Comparison of ENCODE assay signal across 1 cellular context in genomic region chr9:108618906-108619550, GRCh38.
TF ChIP-seq lines count a peak whose summit lies in the region.

No MANE protein-coding gene starts in this region.

TF ChIP-seq in K562, 482 proteins besides CTCF, POLR2A, EP300 and RAD21 (continued from another document):
- no peak for TF ChIP-seq CUX1 (CRISPR knock-in tag; IDR thresholded peaks at IDR 0.05)
- TF ChIP-seq, protein P1, sequence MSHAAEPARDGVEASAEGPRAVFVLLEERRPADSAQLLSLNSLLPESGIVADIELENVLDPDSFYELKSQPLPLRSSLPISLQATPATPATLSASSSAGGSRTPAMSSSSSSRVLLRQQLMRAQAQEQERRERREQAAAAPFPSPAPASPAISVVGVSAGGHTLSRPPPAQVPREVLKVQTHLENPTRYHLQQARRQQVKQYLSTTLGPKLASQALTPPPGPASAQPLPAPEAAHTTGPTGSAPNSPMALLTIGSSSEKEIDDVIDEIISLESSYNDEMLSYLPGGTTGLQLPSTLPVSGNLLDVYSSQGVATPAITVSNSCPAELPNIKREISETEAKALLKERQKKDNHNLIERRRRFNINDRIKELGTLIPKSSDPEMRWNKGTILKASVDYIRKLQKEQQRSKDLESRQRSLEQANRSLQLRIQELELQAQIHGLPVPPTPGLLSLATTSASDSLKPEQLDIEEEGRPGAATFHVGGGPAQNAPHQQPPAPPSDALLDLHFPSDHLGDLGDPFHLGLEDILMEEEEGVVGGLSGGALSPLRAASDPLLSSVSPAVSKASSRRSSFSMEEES (CRISPR knock-in tag; IDR thresholded peaks at IDR 0.05): peak; percentile 76
- TF ChIP-seq TEAD4 (IDR thresholded peaks at IDR 0.05; ENCODE audit: low read length): no peak
- TF ChIP-seq TEAD4 (CRISPR knock-in tag; IDR thresholded peaks at IDR 0.05; ENCODE audit: borderline replicate concordance): no peak
- TF ChIP-seq SIX5 (IDR thresholded peaks at IDR 0.05; ENCODE audit: borderline replicate concordance in 1 of 2, insufficient read depth in 1 of 2, low read depth in 1 of 2, low read length in 2 of 2): no peak
